ENCODE assay signal across 30 cellular contexts in the genomic region with DNA sequence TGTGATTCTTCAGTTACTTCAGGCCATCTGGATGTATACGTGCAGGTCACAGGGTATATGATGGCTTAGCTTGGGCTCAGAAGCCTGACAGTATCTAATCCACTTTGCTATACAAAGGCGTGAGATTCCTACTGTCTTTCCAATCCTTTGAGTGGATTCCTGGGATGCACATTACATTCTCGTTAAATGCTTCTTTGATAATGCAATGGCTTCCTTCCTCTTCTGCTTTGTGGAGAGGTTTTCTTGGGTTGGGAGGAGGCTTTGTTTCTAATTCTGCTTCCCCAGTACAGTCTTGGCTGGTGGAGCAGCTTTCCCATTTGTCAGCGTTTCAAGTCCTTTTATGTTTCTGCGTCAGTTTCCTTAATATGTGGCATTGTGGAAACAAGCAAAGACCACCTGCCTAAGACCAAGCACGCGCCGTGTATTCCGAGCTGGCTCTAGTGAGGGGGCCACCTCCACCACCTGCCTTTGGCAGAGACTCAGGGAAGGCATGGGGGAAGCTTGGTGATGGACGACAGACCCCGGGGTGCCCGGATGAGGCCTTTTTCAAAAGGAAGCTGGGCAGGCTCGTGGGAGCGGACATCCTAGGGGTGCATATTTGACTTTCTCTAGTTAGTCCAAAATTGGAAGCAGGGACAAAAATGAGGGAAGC.
DNase-seq lines count a peak whose midpoint lies in the region; FAIRE-seq and TF ChIP-seq lines count a peak whose summit lies in the region.
"Had no signal": no experiment of that assay in that cellular context is flagged by ENCODE, and none has a peak within 500 bp of the region (broad histone marks: within the 10 kb centered on the region; RNA-seq: fewer than 3 reads in every experiment).

No MANE protein-coding gene starts in this region.

- H3K4me3 ChIP-seq in HUES48 (ENCODE audit: low read depth, low read length) (no peak overlapping the region), H1 (ENCODE audit: extremely low read depth in 1 of 4, insufficient read depth in 2 of 4, low read depth in 3 of 4, low read length in 4 of 4) (no peak overlapping the region), trophoblast cell (ENCODE audit: low read depth, low read length) (no peak overlapping the region)
- H3K4me3 ChIP-seq: breast epithelium, left lung, smooth muscle cell, thoracic aorta had no signal

- no peaks in the 10 kb centered on the region for H3K79me2 ChIP-seq in H1 (ENCODE audit: control insufficient read depth in 1 of 2, insufficient read depth in 2 of 2, low read length in 2 of 2)
- peaks cover 2% of the 10 kb centered on the region for H3K79me2 ChIP-seq in trophoblast cell (ENCODE audit: control insufficient read depth, insufficient read depth, low read length, poor library complexity)

- H3K4ac ChIP-seq in H1 (replicated peaks; ENCODE audit: insufficient read length, low read depth, low read length) (no peak overlapping the region), trophoblast cell (ENCODE audit: low read depth, low read length) (peak overlapping the region; percentile 63)

- POLR2A ChIA-PET in H1 (lab: Charles Lee; ENCODE audit: partially characterized antibody): interaction anchor here (0.5 to 2.2 kb wide), 10 partner anchors 10 to 220 kb away, joined by 3 to 12 read pairs (median 5); no protein-coding TSS in a partner anchor

- H3K36me3 ChIP-seq in HUES48 (ENCODE audit: control insufficient read depth, insufficient read depth, low read length) (no peaks in the 10 kb centered on the region), H1 (ENCODE audit: control insufficient read depth in 2 of 4, insufficient read depth in 4 of 4, low read length in 3 of 4) (no peaks in the 10 kb centered on the region), trophoblast cell (ENCODE audit: control insufficient read depth in 1 of 2, insufficient read depth in 2 of 2, low read length in 2 of 2) (no peaks in the 10 kb centered on the region)
- H3K36me3 ChIP-seq: breast epithelium, left lung, thoracic aorta had no signal

- H4K91ac ChIP-seq in H1 (replicated peaks; ENCODE audit: insufficient read length, low read length): peak overlapping the region; percentile 82
- H4K91ac ChIP-seq in trophoblast cell (ENCODE audit: low read depth, low read length): peak overlapping the region; percentile 97

- H2BK120ac ChIP-seq in H1 (replicated peaks; ENCODE audit: low read depth, low read length): no peak overlapping the region
- H2BK120ac ChIP-seq in trophoblast cell (ENCODE audit: insufficient read depth, low read length, poor library complexity): peak overlapping the region; percentile 89

- no peak overlapping the region for H3K9ac ChIP-seq in HUES48 (ENCODE audit: low read depth, low read length)
- H3K9ac ChIP-seq in H1 (replicated peaks in 1 of 4; ENCODE audit: extremely low read depth in 1 of 4, low read depth in 3 of 4, low read length in 3 of 4): no peak overlapping the region
- H3K9ac ChIP-seq in trophoblast cell (ENCODE audit: low read length): no peak overlapping the region

- FAIRE-seq in H1 (lab: Jason Lieb, UNC): no peak
- FAIRE-seq: endothelial cell of umbilical vein, HTR-8/SVneo had no signal

- WGBS in H1 (ENCODE audit: extremely low coverage in 1 of 2, insufficient coverage in 1 of 2, insufficient read length in 1 of 2, insufficient replicate concordance in 2 of 2, low coverage in 1 of 2, low lambda C conversion rate in 2 of 2, missing lambda C conversion rate in 1 of 2), 2 experiments: 73% methylated on average over 14 of the region's 14 CpGs; no CpG with 5 or more reads in 1 of the 2 experiments
- WGBS in trophoblast cell (ENCODE audit: extremely low coverage, insufficient coverage, insufficient read length): no CpG with 5 or more reads among the region's 14 CpGs

- H2AK5ac ChIP-seq in H1 (ENCODE audit: low read depth, low read length) (0 out of 2 replicates have a peak overlapping the region, but pooled peaks have one; percentile 66), trophoblast cell (ENCODE audit: low read length) (peak overlapping the region; percentile 72)

- DNase-seq in NCI-H524 (lab: John Stamatoyannopoulos, UW) (peak; percentile 3 to 11), NCI-H524 treated with DMSO at 0.1 percent for 48 hours (lab: John Stamatoyannopoulos, UW) (no peak), H1 (ENCODE audit: low read depth in 1 of 2, low spot score in 2 of 2) (peak in 1 of 2 experiments; percentile 51), trophoblast cell (peak; percentile 16 to 79), Ammon's horn (ENCODE audit: low spot score) (no peak), DMS153 treated with DMSO at 0.1 percent for 48 hours (lab: John Stamatoyannopoulos, UW; ENCODE audit: unreplicated experiment) (no peak), SIG-M5 (lab: John Stamatoyannopoulos, UW) (no peak)
- DNase-seq: 8988T; activated CD4-positive, CD25-positive, alpha-beta regulatory T cell treated with anti-CD3 and anti-CD28 coated beads, Interleukin-2, amount 50 U/mL, for 72 hours; activated CD8-positive, alpha-beta T cell treated with anti-CD3 and anti-CD28 coated beads, Interleukin-2, amount 10 ng/mL, durations not matched to agents 7 days and 5 days; activated naive CD4-positive, alpha-beta T cell treated with anti-CD3 and anti-CD28 coated beads for 36 hours; activated T-cell treated with anti-CD3 and anti-CD28 coated beads, Interleukin-2, amount 50 U/mL, for 48 hours; amniotic stem cell; COR-L47; cortex of kidney; DND-41; left lung; NCI-H1092 treated with DMSO at 0.1 percent for 48 hours; NCI-H2029 treated with DMSO at 0.1 percent for 48 hours; NCI-H446 treated with DMSO at 0.1 percent for 48 hours; nephron progenitor cell; RPMI8226; stimulated activated CD4-positive, alpha-beta T cell treated with anti-CD3 and anti-CD28 coated beads, Interleukin-2, amount 100 ng/mL, for 48 hours; stimulated activated naive B cell treated with anti-CD40 and anti-IgM and Interleukin-4, amounts not matched to agents 10 μg/mL and 1 μg/mL and 100 μg/mL, for 72 hours had no signal

- no peak for TF ChIP-seq EP300 in H1 (IDR thresholded peaks at IDR 0.05; ENCODE audit: borderline replicate concordance in 1 of 2, low read depth in 2 of 2, low read length in 2 of 2)

- CTCF ChIA-PET in H1 (lab: Charles Lee; ENCODE audit: partially characterized antibody): interaction anchor here (1.0 to 1.9 kb wide), 5 partner anchors 8 to 213 kb away, joined by 3 to 11 read pairs (median 4); no protein-coding TSS in a partner anchor

- no peak overlapping the region for H3K56ac ChIP-seq in H1 (replicated peaks; ENCODE audit: insufficient read length, low read depth, low read length)

- no peaks in the 10 kb centered on the region; the same call in 1 of the 2 replicates for H3K27me3 ChIP-seq in HUES48 (ENCODE audit: control insufficient read depth, insufficient read depth, low read length)
- no peaks in the 10 kb centered on the region for H3K27me3 ChIP-seq in H1 (replicated peaks in 1 of 4; ENCODE audit: control insufficient read depth in 3 of 4, extremely low read depth in 1 of 4, insufficient read depth in 3 of 4, low read length in 3 of 4)
- H3K27me3 ChIP-seq in trophoblast cell (ENCODE audit: insufficient read depth, low read length): no peaks in the 10 kb centered on the region
- H3K27me3 ChIP-seq: breast epithelium, left lung had no signal

- H3K23ac ChIP-seq in H1 (ENCODE audit: insufficient read length): no peak overlapping the region
- no peak overlapping the region for H3K23ac ChIP-seq in trophoblast cell (ENCODE audit: low read length)

- H2BK12ac ChIP-seq in H1 (ENCODE audit: low read depth, low read length): peak overlapping the region; percentile 62; the same call in 1 of the 2 replicates
- peak overlapping the region; percentile 100 for H2BK12ac ChIP-seq in trophoblast cell (ENCODE audit: low read length)

- no peak overlapping the region; the same call in 1 of the 2 replicates for H4K8ac ChIP-seq in H1 (ENCODE audit: extremely low read depth, insufficient read depth, low read length)
- peak overlapping the region; percentile 64 for H4K8ac ChIP-seq in trophoblast cell (ENCODE audit: low read depth, low read length)

- H2BK5ac ChIP-seq in H1 (ENCODE audit: low read depth, low read length) (peak overlapping the region; percentile 87; the same call in 1 of the 2 replicates), trophoblast cell (ENCODE audit: low read depth, low read length, poor library complexity) (peak overlapping the region; percentile 92)

- TF ChIP-seq POLR2A in H1 (IDR thresholded peaks at IDR 0.05; ENCODE audit: control extremely low read depth in 1 of 2, low read depth in 2 of 2, low read length in 2 of 2): no peak

- H3K79me1 ChIP-seq in H1 (ENCODE audit: low read depth, low read length) (no peaks in the 10 kb centered on the region), trophoblast cell (ENCODE audit: low read length) (peaks cover 24% of the 10 kb centered on the region)

- no peaks in the 10 kb centered on the region for H3K23me2 ChIP-seq in H1 (ENCODE audit: low read depth, low read length)

- H3K27ac ChIP-seq in HUES48 (ENCODE audit: low read depth, low read length): peak overlapping the region; percentile 93
- no peak overlapping the region for H3K27ac ChIP-seq in H1 (ENCODE audit: low read depth, low read length)
- H3K27ac ChIP-seq in trophoblast cell (ENCODE audit: low read depth, low read length): peak overlapping the region; percentile 76
- H3K27ac ChIP-seq: breast epithelium, left lung, thoracic aorta had no signal

- no peak for TF ChIP-seq CTCF in H1 (IDR thresholded peaks at IDR 0.05; ENCODE audit: control extremely low read depth in 1 of 3, insufficient read depth in 1 of 3, low read depth in 1 of 3, low read length in 3 of 3)

- no peaks in the 10 kb centered on the region for H3K9me3 ChIP-seq in HUES48 (ENCODE audit: control insufficient read depth, insufficient read depth, low read length)
- no peaks in the 10 kb centered on the region for H3K9me3 ChIP-seq in H1 (ENCODE audit: insufficient read depth in 2 of 2, low read depth in 1 of 2, low read length in 1 of 2)
- H3K9me3 ChIP-seq in trophoblast cell (ENCODE audit: insufficient read depth, low read depth, low read length): peaks cover 3% of the 10 kb centered on the region
- H3K9me3 ChIP-seq: breast epithelium, left lung, thoracic aorta had no signal

- peaks cover 0 to 3% of the 10 kb centered on the region in 2 experiments for H4K20me1 ChIP-seq in H1 (replicated peaks in 1 of 2; ENCODE audit: control insufficient read depth in 1 of 2, insufficient read depth in 2 of 2, low read length in 2 of 2)

- H2BK15ac ChIP-seq in H1 (ENCODE audit: low read length): no peak overlapping the region

- no peak overlapping the region for H3K14ac ChIP-seq in H1 (ENCODE audit: insufficient read length)
- H3K14ac ChIP-seq in trophoblast cell (ENCODE audit: low read length): peak overlapping the region; percentile 71

- peak overlapping the region; percentile 4 for H3K18ac ChIP-seq in H1 (ENCODE audit: extremely low read depth, low read length)
- H3K18ac ChIP-seq in trophoblast cell (ENCODE audit: low read length): peak overlapping the region; percentile 80

- H2AFZ ChIP-seq in H1 (ENCODE audit: low read length): no peak overlapping the region
- peak overlapping the region; percentile 20 for H2AFZ ChIP-seq in trophoblast cell (ENCODE audit: insufficient read depth, low read length, poor library complexity)

- H3K4me1 ChIP-seq in HUES48 (ENCODE audit: control insufficient read depth, insufficient read depth, low read length): peaks cover 27% of the 10 kb centered on the region
- H3K4me1 ChIP-seq in H1 (replicated peaks in 1 of 4; ENCODE audit: control insufficient read depth in 3 of 4, insufficient read depth in 4 of 4, low read length in 3 of 4): peaks cover 0 to 14% (median 4%) of the 10 kb centered on the region in 4 experiments; a peak in 5 of 7 replicates
- H3K4me1 ChIP-seq in trophoblast cell (ENCODE audit: control insufficient read depth in 1 of 2, insufficient read depth in 2 of 2, low read length in 2 of 2): peaks cover 22 to 30% of the 10 kb centered on the region in 2 experiments
- H3K4me1 ChIP-seq: breast epithelium had no signal

- H3K4me2 ChIP-seq in H1 (ENCODE audit: insufficient read depth in 1 of 2, low read depth in 2 of 2, low read length in 2 of 2): no peak overlapping the region; a peak in 2 of 4 replicates
- H3K4me2 ChIP-seq in trophoblast cell (ENCODE audit: low read length): no peak overlapping the region
- H3K4me2 ChIP-seq: smooth muscle cell had no signal

- no peak for TF ChIP-seq RAD21 in H1 (IDR thresholded peaks at IDR 0.05 in 1 of 2, conservative IDR thresholded peaks at IDR 0.05 in 1 of 2; ENCODE audit: low read depth in 2 of 2, low read length in 2 of 2)

- no peak overlapping the region for H4K5ac ChIP-seq in H1 (ENCODE audit: insufficient read length, low read depth, low read length)

- H4K12ac ChIP-seq in trophoblast cell (ENCODE audit: low read depth, low read length): no peak overlapping the region

- peak overlapping the region; percentile 88; the same call in 1 of the 2 replicates for H2BK20ac ChIP-seq in H1 (ENCODE audit: low read length)

Comparison
In these comparisons a context has a peak if more than half of its experiments do, and no peak if none do; other contexts are left out.
1. DNase-seq: peak in NCI-H524 (2 of 2) and trophoblast cell (2 of 2); none in NCI-H524 treated with DMSO at 0.1 percent for 48 hours (single experiment), Ammon's horn (single experiment), DMS153 treated with DMSO at 0.1 percent for 48 hours (single experiment) and SIG-M5 (single experiment).